2 cellular contexts compared by ENCODE assay signal in genomic region chr1:182035097-182035770, GRCh38.
TF ChIP-seq lines count a peak whose summit lies in the region.

No MANE protein-coding gene starts in this region.

TF ChIP-seq in SK-N-SH, 30 proteins besides CTCF, POLR2A, EP300 and RAD21 (continued from another document):
- TF ChIP-seq MAX (IDR thresholded peaks at IDR 0.05; ENCODE audit: low read depth) (no peak), RCOR1 (IDR thresholded peaks at IDR 0.05; ENCODE audit: low read length) (no peak), SMC3 (IDR thresholded peaks at IDR 0.05; ENCODE audit: low read depth, low read length) (no peak), MXI1 (IDR thresholded peaks at IDR 0.05; ENCODE audit: low read depth, low read length) (no peak), CHD2 (IDR thresholded peaks at IDR 0.05; ENCODE audit: low read length, partially characterized antibody) (no peak), FOXM1 (IDR thresholded peaks at IDR 0.05; ENCODE audit: low read depth) (no peak), GATA2 (CRISPR knock-in tag; IDR thresholded peaks at IDR 0.05) (no peak), PBX3 (IDR thresholded peaks at IDR 0.05) (no peak), EZH2phosphoT487 (IDR thresholded peaks at IDR 0.05; ENCODE audit: borderline replicate concordance, low read depth) (no peak), NRF1 (IDR thresholded peaks at IDR 0.05; ENCODE audit: low read depth, low read length) (no peak), ZBTB33 (IDR thresholded peaks at IDR 0.05; ENCODE audit: borderline replicate concordance, low read depth) (no peak), USF1 (IDR thresholded peaks at IDR 0.05; ENCODE audit: borderline replicate concordance, low read depth) (no peak)
TF ChIP-seq in SK-N-SH: peak in this region for 0.

TF ChIP-seq in SK-N-SH treated with all-trans-retinoic acid at 6 μM for 48 hours, 23 proteins besides CTCF, POLR2A, EP300 and RAD21 (continued from another document):
- TF ChIP-seq TSHZ2 (CRISPR knock-in tag; IDR thresholded peaks at IDR 0.05) (no peak), PATZ1 (CRISPR knock-in tag; IDR thresholded peaks at IDR 0.05; ENCODE audit: borderline replicate concordance) (no peak)
